8 cellular contexts compared by ENCODE assay signal in the genomic region with DNA sequence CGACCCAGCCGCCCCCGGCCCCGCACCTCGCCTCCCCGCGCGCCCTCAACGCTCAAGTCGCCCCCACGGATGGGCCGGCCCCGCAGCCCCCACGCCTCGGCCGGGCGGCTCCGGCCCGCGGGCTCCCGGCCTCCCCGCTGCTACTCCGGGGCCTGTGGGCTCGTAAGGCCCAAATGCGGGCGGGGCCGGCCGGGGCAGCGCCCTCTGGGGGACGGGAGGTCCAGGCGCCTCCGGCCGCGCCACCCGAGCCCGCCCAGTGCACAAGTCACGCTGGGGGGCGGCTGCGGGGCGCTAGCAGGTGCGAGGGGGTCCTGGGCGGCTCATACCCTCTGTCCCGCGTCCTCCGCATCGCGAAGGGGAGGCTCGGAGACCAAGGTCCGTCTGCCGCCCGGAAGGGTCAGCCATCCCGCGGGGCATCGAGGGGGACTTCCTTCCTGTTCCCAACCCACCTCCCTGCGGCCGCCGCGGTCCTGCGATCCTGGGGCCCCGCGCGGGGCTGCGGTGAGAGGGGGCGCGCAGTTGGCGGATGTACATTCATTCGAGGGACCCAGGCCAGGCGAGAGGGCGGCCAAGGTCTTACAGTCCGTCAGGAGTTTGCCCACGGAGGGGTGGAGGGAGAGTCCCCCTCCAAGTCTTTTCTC. TPM values are rescaled to one million over a fixed set of nuclear protein-coding genes. Genes with fewer than 3 reads are reported as not detected.
DNase-seq lines count a peak whose midpoint lies in the region; ATAC-seq and TF ChIP-seq lines count a peak whose summit lies in the region.

A gene with protein sequence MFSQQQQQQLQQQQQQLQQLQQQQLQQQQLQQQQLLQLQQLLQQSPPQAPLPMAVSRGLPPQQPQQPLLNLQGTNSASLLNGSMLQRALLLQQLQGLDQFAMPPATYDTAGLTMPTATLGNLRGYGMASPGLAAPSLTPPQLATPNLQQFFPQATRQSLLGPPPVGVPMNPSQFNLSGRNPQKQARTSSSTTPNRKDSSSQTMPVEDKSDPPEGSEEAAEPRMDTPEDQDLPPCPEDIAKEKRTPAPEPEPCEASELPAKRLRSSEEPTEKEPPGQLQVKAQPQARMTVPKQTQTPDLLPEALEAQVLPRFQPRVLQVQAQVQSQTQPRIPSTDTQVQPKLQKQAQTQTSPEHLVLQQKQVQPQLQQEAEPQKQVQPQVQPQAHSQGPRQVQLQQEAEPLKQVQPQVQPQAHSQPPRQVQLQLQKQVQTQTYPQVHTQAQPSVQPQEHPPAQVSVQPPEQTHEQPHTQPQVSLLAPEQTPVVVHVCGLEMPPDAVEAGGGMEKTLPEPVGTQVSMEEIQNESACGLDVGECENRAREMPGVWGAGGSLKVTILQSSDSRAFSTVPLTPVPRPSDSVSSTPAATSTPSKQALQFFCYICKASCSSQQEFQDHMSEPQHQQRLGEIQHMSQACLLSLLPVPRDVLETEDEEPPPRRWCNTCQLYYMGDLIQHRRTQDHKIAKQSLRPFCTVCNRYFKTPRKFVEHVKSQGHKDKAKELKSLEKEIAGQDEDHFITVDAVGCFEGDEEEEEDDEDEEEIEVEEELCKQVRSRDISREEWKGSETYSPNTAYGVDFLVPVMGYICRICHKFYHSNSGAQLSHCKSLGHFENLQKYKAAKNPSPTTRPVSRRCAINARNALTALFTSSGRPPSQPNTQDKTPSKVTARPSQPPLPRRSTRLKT (minus strand): TSS at position 167 of the 641 bp plus-strand sequence. CDS start 715 bp downstream, outside the sequence.

- no peaks in the 10 kb centered on the region for H3K27me3 ChIP-seq in RWPE2 (ENCODE audit: insufficient read depth, poor library complexity, severe bottlenecking)
- no peaks in the 10 kb centered on the region for H3K27me3 ChIP-seq in neuron (ENCODE audit: insufficient read depth, low read length)

- H3K9me3 ChIP-seq in RWPE2 (ENCODE audit: severe bottlenecking) (no peaks in the 10 kb centered on the region), neuron (ENCODE audit: low read length) (no peaks in the 10 kb centered on the region)

- peak within 1 kb of the TSS; percentile 90 for H2AFZ ChIP-seq in neuron (ENCODE audit: low read depth, low read length)

- H3K27ac ChIP-seq in RWPE2 (ENCODE audit: poor library complexity, severe bottlenecking) = peak within 1 kb of the TSS; percentile 58

- DNase-seq in COLO829 (ENCODE audit: low spot score) = peak; percentile 70
- DNase-seq in HT1080 (ENCODE audit: low read depth) = peak; percentile 68
- DNase-seq in RWPE2 (ENCODE audit: low spot score) = no peak
- DNase-seq in activated effector memory CD4-positive, alpha-beta T cell treated with Interleukin-2 at 50 U/mL for 16 hours = peak; percentile 65
- DNase-seq in fibroblast of villous mesenchyme (ENCODE audit: low read depth) = peak; percentile 80

- H3K36me3 ChIP-seq in RWPE2 (ENCODE audit: low read depth) (peaks cover 32% of the 10 kb centered on the region), neuron (ENCODE audit: insufficient read depth, low read length) (peaks cover 26% of the 10 kb centered on the region)

- H3K4me1 ChIP-seq in RWPE2 (ENCODE audit: insufficient read depth, poor library complexity, severe bottlenecking) (peaks cover 2% of the 10 kb centered on the region), neuron (ENCODE audit: insufficient read depth, low read length) (peaks cover 15% of the 10 kb centered on the region)

- ATAC-seq in GM19397 (IDR thresholded peaks at IDR 0.05; ENCODE audit: unreplicated experiment) = peak; percentile 86
- ATAC-seq in RWPE2 (ENCODE audit: low read depth) = peak; percentile 77

- TF ChIP-seq CTCF in RWPE2 (IDR thresholded peaks at IDR 0.05; ENCODE audit: poor library complexity, severe bottlenecking) (peak; percentile 95), fibroblast of villous mesenchyme (IDR thresholded peaks at IDR 0.05; ENCODE audit: insufficient read depth, low read depth, low read length) (peak; percentile 68), subcutaneous adipose tissue (IDR thresholded peaks at IDR 0.05; ENCODE audit: low read depth) (no peak)

- peak within 1 kb of the TSS; percentile 89 for H3K4me3 ChIP-seq in RWPE2 (ENCODE audit: severe bottlenecking)
- peak within 1 kb of the TSS; percentile 89 for H3K4me3 ChIP-seq in fibroblast of villous mesenchyme (ENCODE audit: low read depth, low read length)
- peak within 1 kb of the TSS; percentile 96 for H3K4me3 ChIP-seq in neuron (ENCODE audit: low read length)

RNA-seq across cellular contexts. Expression of the gene that starts here (rescaled TPM):
- 54.7 and 82.9 TPM in 2 replicates for total RNA-seq in HT1080 (2014; rRNA removed; shearing (Covaris generic))
- 81.1 and 96.0 TPM in 2 replicates for polyA plus RNA-seq in HT1080 (2015; cell fraction: cytosol; rRNA removed)
- 93.2 and 93.6 TPM in 2 replicates for polyA plus RNA-seq in HT1080 (2015; cell fraction: nucleus; rRNA removed)
- total RNA-seq in fibroblast of villous mesenchyme (34.1 and 35.4 TPM in 2 replicates), subcutaneous adipose tissue (100 to 1,000 TPM in 1 of 4 donors, 10 to 100 TPM in 3; 46.0 to 103 (median 59.9) TPM)
